Comparison of ENCODE assay signal across 28 cellular contexts in genomic region chr2:174691203-174691779, GRCh38.
A peak's percentile ranks its signal among the peaks of the same experiment; 100 is the strongest.
DNase-seq lines count a peak whose midpoint lies in the region; ATAC-seq, FAIRE-seq and TF ChIP-seq lines count a peak whose summit lies in the region.
"Had no signal": no experiment of that assay in that cellular context is flagged by ENCODE, and none has a peak within 500 bp of the region (broad histone marks: within the 10 kb centered on the region; RNA-seq: fewer than 3 reads in every experiment).

No MANE protein-coding gene starts in this region.

- intact Hi-C loops in GM12878 (cut with micrococcal nuclease; ENCODE audit: unreplicated experiment) (no loop called here), psoas muscle (cut with DNase I) (no loop called here)

- H2AK5ac ChIP-seq in mesendoderm (ENCODE audit: low read length), result no peak overlapping the region

- peak overlapping the region; percentile 27 for H2BK5ac ChIP-seq in mesendoderm (ENCODE audit: low read length)

- no peak overlapping the region for H3K18ac ChIP-seq in mesendoderm (ENCODE audit: low read length)

- H2AFZ ChIP-seq in GM12878 (ENCODE audit: control insufficient read depth, low read depth, low read length), result no peak overlapping the region
- H2AFZ ChIP-seq: PC-9 had no signal

- no peaks in the 10 kb centered on the region for H3K79me2 ChIP-seq in GM12878 (ENCODE audit: control insufficient read depth, insufficient read depth, low read length)
- no peaks in the 10 kb centered on the region for H3K79me2 ChIP-seq in mesendoderm (ENCODE audit: control insufficient read depth, insufficient read depth, low read length)

- SMC1A ChIA-PET in GM12878 (lab: Charles Lee; ENCODE audit: uncharacterized antibody, unreplicated experiment), result interaction anchor here (1.1 to 7.0 kb wide), 3 partner anchors 210 to 230 kb away, joined by 3 to 92 read pairs (median 9); no protein-coding TSS in a partner anchor

- no peak for TF ChIP-seq EP300 in GM12878 (IDR thresholded peaks at IDR 0.05; ENCODE audit: borderline replicate concordance in 1 of 2, control insufficient read depth in 1 of 2, low read depth in 2 of 2, low read length in 2 of 2)

- peaks cover 12% of the 10 kb centered on the region for H3K4me1 Mint-ChIP-seq in activated naive CD8-positive, alpha-beta T cell treated with anti-CD3 and anti-CD28 coated beads, Interleukin-2, amount 50 U/mL, for 24 hours

- TF ChIP-seq RAD21 in GM12878 (IDR thresholded peaks at IDR 0.05; ENCODE audit: insufficient read depth, low read depth, low read length), result no peak

- no peak overlapping the region for H3K23ac ChIP-seq in mesendoderm (ENCODE audit: low read length)

- H3K27me3 Mint-ChIP-seq in activated naive CD8-positive, alpha-beta T cell treated with anti-CD3 and anti-CD28 coated beads, Interleukin-2, amount 50 U/mL, for 24 hours, result no peaks in the 10 kb centered on the region

- H3K9me3 Mint-ChIP-seq in activated naive CD8-positive, alpha-beta T cell treated with anti-CD3 and anti-CD28 coated beads, Interleukin-2, amount 50 U/mL, for 24 hours, result no peaks in the 10 kb centered on the region
- H3K9me3 Mint-ChIP-seq: CD8-positive, alpha-beta T cell; HFFc6; T-cell had no signal

- no peak overlapping the region for H4K5ac ChIP-seq in mesendoderm (ENCODE audit: low read length)

- in situ Hi-C loops in GM12878 (cut with MboI), result loop anchor here (5.0 to 25.0 kb wide), 2 partner anchors 104 to 229 kb away; partner anchors contain the start of gene WIPF1

- H3K27ac ChIP-seq in GM12878 (ENCODE audit: control insufficient read depth, insufficient read depth) (no peak overlapping the region), mesendoderm (ENCODE audit: low read depth, low read length) (no peak overlapping the region), psoas muscle (no peak overlapping the region)
- H3K27ac ChIP-seq: A549, HL-60, PC-9, SJCRH30 had no signal

- WGBS in GM12878 (ENCODE audit: insufficient coverage, insufficient replicate concordance, low lambda C conversion rate, missing lambda C conversion rate), result 39% methylated on average over 4 of the region's 4 CpGs
- WGBS in mesendoderm (ENCODE audit: extremely low coverage, insufficient coverage, low lambda C conversion rate), result no CpG with 5 or more reads among the region's 4 CpGs
- WGBS in psoas muscle, 3 donors, result 80 to 87% (median 83%) methylated on average over 4 of the region's 4 CpGs

- H3K4me3 Mint-ChIP-seq in activated naive CD8-positive, alpha-beta T cell treated with anti-CD3 and anti-CD28 coated beads, Interleukin-2, amount 50 U/mL, for 24 hours, result no peak overlapping the region
- H3K4me3 Mint-ChIP-seq: CD8-positive, alpha-beta T cell; HFFc6; T-cell had no signal

- TF ChIP-seq CTCF in GM12878 (IDR thresholded peaks at IDR 0.05 in 2 of 3, conservative IDR thresholded peaks at IDR 0.05 in 1 of 3; ENCODE audit: control insufficient read depth in 2 of 3, extremely low read depth in 1 of 3, insufficient read depth in 1 of 3, low read depth in 3 of 3, low read length in 3 of 3) (no peak), psoas muscle (IDR thresholded peaks at IDR 0.05) (no peak)

- FAIRE-seq in GM18507 (lab: Jason Lieb, UNC) (peak; percentile 33), GM12878 (lab: Jason Lieb, UNC) (no peak)
- FAIRE-seq: A549 had no signal

- H3K36me3 ChIP-seq in GM12878 (ENCODE audit: control insufficient read depth in 2 of 2, insufficient read depth in 2 of 2, low read length in 1 of 2) (no peaks in the 10 kb centered on the region), mesendoderm (ENCODE audit: control insufficient read depth, insufficient read depth, low read length) (no peaks in the 10 kb centered on the region), psoas muscle (ENCODE audit: insufficient read depth in 1 of 2, low read depth in 1 of 2) (no peaks in the 10 kb centered on the region)
- H3K36me3 ChIP-seq: HAP-1, SJCRH30 had no signal

- H3K9ac ChIP-seq in GM12878 (ENCODE audit: control insufficient read depth, insufficient read depth, low read length), result no peak overlapping the region
- H3K9ac ChIP-seq in mesendoderm (ENCODE audit: low read length), result no peak overlapping the region

- H3K4me2 ChIP-seq in GM12878 (ENCODE audit: control insufficient read depth, insufficient read depth) (no peak overlapping the region), mesendoderm (ENCODE audit: low read length) (no peak overlapping the region)
- H3K4me2 ChIP-seq: A549, PC-9 had no signal

- no peak overlapping the region for H2BK15ac ChIP-seq in mesendoderm (replicated peaks; ENCODE audit: low read depth)

- H3K27me3 ChIP-seq in GM12878 (replicated peaks in 1 of 2; ENCODE audit: control insufficient read depth in 2 of 2, insufficient read depth in 2 of 2, low read length in 1 of 2), result no peaks in the 10 kb centered on the region; a peak in 2 of 4 replicates
- H3K27me3 ChIP-seq in mesendoderm (ENCODE audit: insufficient read depth, low read length, poor library complexity), result no peaks in the 10 kb centered on the region
- peaks cover 0 to 11% (median 0%) of the 10 kb centered on the region in 3 donors for H3K27me3 ChIP-seq in psoas muscle (ENCODE audit: insufficient read depth in 3 of 3, low read length in 2 of 3)
- H3K27me3 ChIP-seq: SJCRH30 had no signal

- H3K4me1 ChIP-seq in GM12878 (ENCODE audit: control insufficient read depth, insufficient read depth, low read length) (no peaks in the 10 kb centered on the region; the same call in 1 of the 2 replicates), mesendoderm (ENCODE audit: control insufficient read depth, low read depth, low read length) (peaks cover 39% of the 10 kb centered on the region), psoas muscle (no peaks in the 10 kb centered on the region)
- H3K4me1 ChIP-seq: A549, HAP-1, SJCRH30 had no signal

- POLR2A ChIA-PET in GM12878 (lab: Charles Lee), result no interaction called here

- no peak overlapping the region for H4K8ac ChIP-seq in mesendoderm (ENCODE audit: low read depth, low read length)

- no peak for DNase-seq in GM18507 (ENCODE audit: extremely low spot score, insufficient read length, low read depth)
- no peak for DNase-seq in GM12878 (ENCODE audit: low read depth, low spot score)
- DNase-seq in mesendoderm, result no peak
- no peak for DNase-seq in psoas muscle
- no peak for DNase-seq in activated naive CD8-positive, alpha-beta T cell treated with anti-CD3 and anti-CD28 coated beads, Interleukin-2, amount 50 U/mL, for 24 hours
- no peak for DNase-seq in NCI-H345 (lab: John Stamatoyannopoulos, UW)
- DNase-seq: CD8-positive, alpha-beta T cell; DMS153; DND-41; GOT3; HFFc6; Kasumi-1; NCI-H1092 treated with DMSO at 0.1 percent for 48 hours; NCI-H1436; NCI-H187; NCI-H2081 treated with DMSO at 0.1 percent for 48 hours; NCI-H2171; NCI-H226; NCI-H510A treated with DMSO at 0.1 percent for 48 hours; NCI-H774; PC-9; T-cell had no signal

- no peak overlapping the region for H3K27ac Mint-ChIP-seq in activated naive CD8-positive, alpha-beta T cell treated with anti-CD3 and anti-CD28 coated beads, Interleukin-2, amount 50 U/mL, for 24 hours
- H3K27ac Mint-ChIP-seq: CD8-positive, alpha-beta T cell; HFFc6; T-cell had no signal

- TF ChIP-seq POLR2A in GM12878 (IDR thresholded peaks at IDR 0.05; ENCODE audit: low read depth, low read length), result no peak

- no TSS peak for BruUV-seq in GM12878 (replicated peaks; lab: Mats Ljungman, UMichigan)

- no peak overlapping the region for H3K4ac ChIP-seq in mesendoderm (ENCODE audit: low read depth, low read length)

- RAD21 ChIA-PET in GM12878 (lab: Charles Lee; ENCODE audit: unreplicated experiment), result interaction anchor here (15.0 kb wide), 1 partner anchor 89 kb away, joined by 294 read pairs; the partner anchor contains the start of gene WIPF1

- H3K36me3 Mint-ChIP-seq in activated naive CD8-positive, alpha-beta T cell treated with anti-CD3 and anti-CD28 coated beads, Interleukin-2, amount 50 U/mL, for 24 hours (ENCODE audit: low read depth), result no peaks in the 10 kb centered on the region
- H3K36me3 Mint-ChIP-seq: CD8-positive, alpha-beta T cell; T-cell had no signal

- CTCF ChIA-PET in GM12878 (lab: Yijun Ruan, JAX), result interaction anchor here (0.8 to 17.3 kb wide), 5 partner anchors 87 to 230 kb away, joined by 3 to 534 read pairs (median 149); partner anchors contain the start of gene WIPF1

- H3K56ac ChIP-seq in mesendoderm (ENCODE audit: low read length), result peak overlapping the region; percentile 56

- H3K79me1 ChIP-seq in mesendoderm (ENCODE audit: low read length), result no peaks in the 10 kb centered on the region

- no peaks in the 10 kb centered on the region; the same call in 2 of the 3 replicates for H3K9me3 ChIP-seq in GM12878 (replicated peaks; ENCODE audit: control insufficient read depth, insufficient read depth, low read length)
- no peaks in the 10 kb centered on the region for H3K9me3 ChIP-seq in psoas muscle
- H3K9me3 ChIP-seq: A549, HAP-1, SJCRH30 had no signal

- no peaks in the 10 kb centered on the region for H4K20me1 ChIP-seq in GM12878 (ENCODE audit: control insufficient read depth, insufficient read depth)

- H3K4me3 ChIP-seq in GM12878 (no peak overlapping the region), mesendoderm (ENCODE audit: low read length) (no peak overlapping the region), psoas muscle (no peak overlapping the region)
- H3K4me3 ChIP-seq: A549, HAP-1, PC-9, SJCRH30 had no signal

- ATAC-seq in GM12878 (peak; percentile 35), psoas muscle (no peak), HG03039 (IDR thresholded peaks at IDR 0.05; ENCODE audit: unreplicated experiment) (no peak)
- no peak for ATAC-seq in activated naive CD8-positive, alpha-beta T cell treated with anti-CD3 and anti-CD28 coated beads, Interleukin-2, amount 50 U/mL, for 24 hours
- ATAC-seq: A549; CD8-positive, alpha-beta T cell; Right ventricle myocardium inferior; T-cell had no signal

- H2BK120ac ChIP-seq in mesendoderm (ENCODE audit: low read depth, low read length), result no peak overlapping the region

TF ChIP-seq in GM12878, 131 proteins besides CTCF, POLR2A, EP300 and RAD21 (continues in another document):
- TF ChIP-seq ELK1 (IDR thresholded peaks at IDR 0.05; ENCODE audit: low read depth, low read length), result no peak
- TF ChIP-seq BMI1 (IDR thresholded peaks at IDR 0.05; ENCODE audit: borderline replicate concordance), result no peak
- no peak for TF ChIP-seq SIN3A (IDR thresholded peaks at IDR 0.05; ENCODE audit: low read depth, low read length)
- TF ChIP-seq NR2C1 (IDR thresholded peaks at IDR 0.05), result no peak
- TF ChIP-seq TBL1XR1 (IDR thresholded peaks at IDR 0.05; ENCODE audit: low read depth, low read length), result no peak
- TF ChIP-seq IRF4 (IDR thresholded peaks at IDR 0.05; ENCODE audit: low read depth, low read length), result no peak
- 0 out of 2 replicates have a peak, but pooled peaks have one; percentile 36 for TF ChIP-seq EED (IDR thresholded peaks at IDR 0.05; ENCODE audit: low read depth)
- TF ChIP-seq IKZF1 (conservative IDR thresholded peaks at IDR 0.05), result peak; percentile 75
